Comparison of ENCODE assay signal across 1 cellular context in the genomic region with DNA sequence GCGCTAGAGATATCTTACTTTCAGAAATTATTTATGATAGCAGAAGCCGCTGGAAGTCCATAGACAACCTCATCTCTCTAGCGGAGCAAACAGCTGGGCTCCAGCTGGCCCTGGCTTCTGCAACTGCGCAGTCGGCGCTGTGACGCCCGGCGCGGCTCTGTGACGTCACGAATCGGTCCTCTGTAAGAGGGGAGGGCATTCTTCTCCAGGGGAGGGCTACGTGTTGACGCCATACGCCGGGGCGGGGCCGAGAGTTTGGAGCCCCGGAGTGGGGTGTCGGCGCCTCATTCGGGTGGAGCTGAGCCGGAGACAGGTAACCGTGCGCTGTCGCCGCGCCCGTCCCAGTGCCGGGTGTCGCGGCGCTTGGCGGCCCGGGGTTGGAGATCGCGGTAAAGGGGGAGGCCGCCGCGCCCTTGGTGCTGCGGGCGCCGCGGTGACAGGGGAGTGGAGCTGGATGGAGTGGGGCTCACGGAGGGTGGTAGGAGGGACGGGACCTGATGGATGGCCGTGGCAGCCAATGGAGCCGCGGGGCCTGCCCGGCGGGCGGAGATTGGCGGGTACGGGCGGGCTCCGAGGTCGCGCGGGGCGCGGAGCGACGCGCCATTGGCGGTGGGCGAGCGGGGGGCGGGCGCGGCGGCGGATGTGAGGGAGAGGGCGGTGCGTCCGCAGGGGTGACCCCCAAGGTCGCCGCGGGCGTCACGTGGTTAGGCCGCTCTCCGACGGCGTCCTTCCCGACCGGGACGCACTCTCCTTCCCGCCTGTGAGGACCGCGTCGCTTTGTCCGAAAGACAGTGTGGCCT.
TF ChIP-seq lines count a peak whose summit lies in the region.

A gene (plus strand): TSS at position 287 of the 800 bp plus-strand sequence. CDS start 17,717 bp downstream, outside the sequence.

TF ChIP-seq in HepG2, 621 proteins besides CTCF, POLR2A, EP300 and RAD21 (continued from another document and continues in another):
- TF ChIP-seq SNAPC2 (CRISPR knock-in tag; IDR thresholded peaks at IDR 0.05): no peak
- TF ChIP-seq, protein P1, sequence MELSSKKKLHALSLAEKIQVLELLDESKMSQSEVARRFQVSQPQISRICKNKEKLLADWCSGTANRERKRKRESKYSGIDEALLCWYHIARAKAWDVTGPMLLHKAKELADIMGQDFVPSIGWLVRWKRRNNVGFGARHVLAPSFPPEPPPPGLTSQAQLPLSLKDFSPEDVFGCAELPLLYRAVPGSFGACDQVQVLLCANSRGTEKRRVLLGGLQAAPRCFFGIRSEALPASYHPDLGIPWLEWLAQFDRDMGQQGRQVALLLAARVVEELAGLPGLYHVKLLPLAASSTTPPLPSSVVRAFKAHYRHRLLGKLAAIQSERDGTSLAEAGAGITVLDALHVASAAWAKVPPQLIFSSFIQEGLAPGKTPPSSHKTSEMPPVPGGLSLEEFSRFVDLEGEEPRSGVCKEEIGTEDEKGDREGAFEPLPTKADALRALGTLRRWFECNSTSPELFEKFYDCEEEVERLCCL (CRISPR knock-in tag; IDR thresholded peaks at IDR 0.05; ENCODE audit: borderline replicate concordance): no peak
- peak; percentile 57; the same call in 1 of the 2 replicates for TF ChIP-seq SMARCC2 (IDR thresholded peaks at IDR 0.05)
- TF ChIP-seq SRF (IDR thresholded peaks at IDR 0.05; ENCODE audit: low read depth, low read length): 0 out of 2 replicates have a peak, but pooled peaks have one; percentile 40
- TF ChIP-seq KDM5A (IDR thresholded peaks at IDR 0.05; ENCODE audit: borderline replicate concordance, low read length): peak; percentile 81; the same call in 1 of the 2 replicates
- TF ChIP-seq ZNF501 (CRISPR knock-in tag; IDR thresholded peaks at IDR 0.05): peak; percentile 94
- TF ChIP-seq ZBTB7A (CRISPR knock-in tag; IDR thresholded peaks at IDR 0.05): no peak
- TF ChIP-seq PHF20 (CRISPR knock-in tag; IDR thresholded peaks at IDR 0.05): peak; percentile 80; the same call in 1 of the 2 replicates
- no peak for TF ChIP-seq U2AF1 (optimal IDR thresholded peaks at IDR 0.05; ENCODE audit: low read depth, low read length)
- no peak for TF ChIP-seq ATRX (CRISPR knock-in tag; IDR thresholded peaks at IDR 0.05; ENCODE audit: borderline replicate concordance)
- TF ChIP-seq, protein P2, sequence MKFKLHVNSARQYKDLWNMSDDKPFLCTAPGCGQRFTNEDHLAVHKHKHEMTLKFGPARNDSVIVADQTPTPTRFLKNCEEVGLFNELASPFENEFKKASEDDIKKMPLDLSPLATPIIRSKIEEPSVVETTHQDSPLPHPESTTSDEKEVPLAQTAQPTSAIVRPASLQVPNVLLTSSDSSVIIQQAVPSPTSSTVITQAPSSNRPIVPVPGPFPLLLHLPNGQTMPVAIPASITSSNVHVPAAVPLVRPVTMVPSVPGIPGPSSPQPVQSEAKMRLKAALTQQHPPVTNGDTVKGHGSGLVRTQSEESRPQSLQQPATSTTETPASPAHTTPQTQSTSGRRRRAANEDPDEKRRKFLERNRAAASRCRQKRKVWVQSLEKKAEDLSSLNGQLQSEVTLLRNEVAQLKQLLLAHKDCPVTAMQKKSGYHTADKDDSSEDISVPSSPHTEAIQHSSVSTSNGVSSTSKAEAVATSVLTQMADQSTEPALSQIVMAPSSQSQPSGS (CRISPR knock-in tag; IDR thresholded peaks at IDR 0.05): peak; percentile 91
- peak; percentile 14; the same call in 1 of the 2 replicates for TF ChIP-seq ZNF788 (CRISPR knock-in tag; IDR thresholded peaks at IDR 0.05; ENCODE audit: borderline replicate concordance)
- no peak for TF ChIP-seq NPAS2 (CRISPR knock-in tag; IDR thresholded peaks at IDR 0.05; ENCODE audit: borderline replicate concordance)
- TF ChIP-seq KDM6A (CRISPR knock-in tag; IDR thresholded peaks at IDR 0.05; ENCODE audit: low read depth): 0 out of 2 replicates have a peak, but pooled peaks have one; percentile 8
- peak; percentile 37 for TF ChIP-seq TBX3 (IDR thresholded peaks at IDR 0.05; ENCODE audit: borderline replicate concordance)
- TF ChIP-seq, protein P3, sequence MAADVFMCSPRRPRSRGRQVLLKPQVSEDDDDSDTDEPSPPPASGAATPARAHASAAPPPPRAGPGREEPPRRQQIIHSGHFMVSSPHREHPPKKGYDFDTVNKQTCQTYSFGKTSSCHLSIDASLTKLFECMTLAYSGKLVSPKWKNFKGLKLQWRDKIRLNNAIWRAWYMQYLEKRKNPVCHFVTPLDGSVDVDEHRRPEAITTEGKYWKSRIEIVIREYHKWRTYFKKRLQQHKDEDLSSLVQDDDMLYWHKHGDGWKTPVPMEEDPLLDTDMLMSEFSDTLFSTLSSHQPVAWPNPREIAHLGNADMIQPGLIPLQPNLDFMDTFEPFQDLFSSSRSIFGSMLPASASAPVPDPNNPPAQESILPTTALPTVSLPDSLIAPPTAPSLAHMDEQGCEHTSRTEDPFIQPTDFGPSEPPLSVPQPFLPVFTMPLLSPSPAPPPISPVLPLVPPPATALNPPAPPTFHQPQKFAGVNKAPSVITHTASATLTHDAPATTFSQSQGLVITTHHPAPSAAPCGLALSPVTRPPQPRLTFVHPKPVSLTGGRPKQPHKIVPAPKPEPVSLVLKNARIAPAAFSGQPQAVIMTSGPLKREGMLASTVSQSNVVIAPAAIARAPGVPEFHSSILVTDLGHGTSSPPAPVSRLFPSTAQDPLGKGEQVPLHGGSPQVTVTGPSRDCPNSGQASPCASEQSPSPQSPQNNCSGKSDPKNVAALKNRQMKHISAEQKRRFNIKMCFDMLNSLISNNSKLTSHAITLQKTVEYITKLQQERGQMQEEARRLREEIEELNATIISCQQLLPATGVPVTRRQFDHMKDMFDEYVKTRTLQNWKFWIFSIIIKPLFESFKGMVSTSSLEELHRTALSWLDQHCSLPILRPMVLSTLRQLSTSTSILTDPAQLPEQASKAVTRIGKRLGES (CRISPR knock-in tag; IDR thresholded peaks at IDR 0.05; ENCODE audit: borderline replicate concordance): no peak
- peak; percentile 27; the same call in 1 of the 2 replicates for TF ChIP-seq ETV5 (CRISPR knock-in tag; IDR thresholded peaks at IDR 0.05; ENCODE audit: borderline replicate concordance)
- TF ChIP-seq ZNF773 (CRISPR knock-in tag; IDR thresholded peaks at IDR 0.05; ENCODE audit: borderline replicate concordance): 0 out of 2 replicates have a peak, but pooled peaks have one; percentile 71
- TF ChIP-seq MATR3 (CRISPR knock-in tag; IDR thresholded peaks at IDR 0.05): no peak
- TF ChIP-seq ZNF451 (CRISPR knock-in tag; IDR thresholded peaks at IDR 0.05): no peak
- TF ChIP-seq IRX3 (CRISPR knock-in tag; IDR thresholded peaks at IDR 0.05; ENCODE audit: borderline replicate concordance, low read depth): no peak
- TF ChIP-seq, protein P4, sequence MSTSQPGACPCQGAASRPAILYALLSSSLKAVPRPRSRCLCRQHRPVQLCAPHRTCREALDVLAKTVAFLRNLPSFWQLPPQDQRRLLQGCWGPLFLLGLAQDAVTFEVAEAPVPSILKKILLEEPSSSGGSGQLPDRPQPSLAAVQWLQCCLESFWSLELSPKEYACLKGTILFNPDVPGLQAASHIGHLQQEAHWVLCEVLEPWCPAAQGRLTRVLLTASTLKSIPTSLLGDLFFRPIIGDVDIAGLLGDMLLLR (CRISPR knock-in tag; IDR thresholded peaks at IDR 0.05): peak; percentile 96
- TF ChIP-seq ZC3H4 (CRISPR knock-in tag; IDR thresholded peaks at IDR 0.05; ENCODE audit: borderline replicate concordance): no peak; the same call in 1 of the 2 replicates
- no peak; the same call in 1 of the 2 replicates for TF ChIP-seq ZBTB42 (CRISPR knock-in tag; IDR thresholded peaks at IDR 0.05)
- no peak for TF ChIP-seq ZNF629 (CRISPR knock-in tag; conservative IDR thresholded peaks at IDR 0.05)
- 0 out of 2 replicates have a peak, but pooled peaks have one; percentile 12 for TF ChIP-seq CBX5 (CRISPR knock-in tag; IDR thresholded peaks at IDR 0.05; ENCODE audit: borderline replicate concordance)
- peak; percentile 84 for TF ChIP-seq ZFY (CRISPR knock-in tag; IDR thresholded peaks at IDR 0.05)
- peak; percentile 72 for TF ChIP-seq FOXA3 (CRISPR knock-in tag; IDR thresholded peaks at IDR 0.05)
- TF ChIP-seq RXRB (CRISPR knock-in tag; IDR thresholded peaks at IDR 0.05; ENCODE audit: borderline replicate concordance): peak; percentile 49; the same call in 1 of the 2 replicates
- TF ChIP-seq REPIN1 (CRISPR knock-in tag; IDR thresholded peaks at IDR 0.05; ENCODE audit: borderline replicate concordance, low read depth): peak; percentile 65; the same call in 1 of the 2 replicates
- TF ChIP-seq, protein P5, sequence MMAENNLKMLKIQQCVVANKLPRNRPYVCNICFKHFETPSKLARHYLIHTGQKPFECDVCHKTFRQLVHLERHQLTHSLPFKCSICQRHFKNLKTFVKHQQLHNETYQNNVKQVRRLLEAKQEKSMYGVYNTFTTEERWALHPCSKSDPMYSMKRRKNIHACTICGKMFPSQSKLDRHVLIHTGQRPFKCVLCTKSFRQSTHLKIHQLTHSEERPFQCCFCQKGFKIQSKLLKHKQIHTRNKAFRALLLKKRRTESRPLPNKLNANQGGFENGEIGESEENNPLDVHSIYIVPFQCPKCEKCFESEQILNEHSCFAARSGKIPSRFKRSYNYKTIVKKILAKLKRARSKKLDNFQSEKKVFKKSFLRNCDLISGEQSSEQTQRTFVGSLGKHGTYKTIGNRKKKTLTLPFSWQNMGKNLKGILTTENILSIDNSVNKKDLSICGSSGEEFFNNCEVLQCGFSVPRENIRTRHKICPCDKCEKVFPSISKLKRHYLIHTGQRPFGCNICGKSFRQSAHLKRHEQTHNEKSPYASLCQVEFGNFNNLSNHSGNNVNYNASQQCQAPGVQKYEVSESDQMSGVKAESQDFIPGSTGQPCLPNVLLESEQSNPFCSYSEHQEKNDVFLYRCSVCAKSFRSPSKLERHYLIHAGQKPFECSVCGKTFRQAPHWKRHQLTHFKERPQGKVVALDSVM (CRISPR knock-in tag; IDR thresholded peaks at IDR 0.05): no peak
- 0 out of 2 replicates have a peak, but pooled peaks have one; percentile 52 for TF ChIP-seq ZNF564 (CRISPR knock-in tag; IDR thresholded peaks at IDR 0.05)
- peak; percentile 58 for TF ChIP-seq TBL1XR1 (IDR thresholded peaks at IDR 0.05; ENCODE audit: borderline replicate concordance, low read length, partially characterized antibody)
- peak; percentile 97 for TF ChIP-seq SIN3A (IDR thresholded peaks at IDR 0.05; ENCODE audit: borderline replicate concordance, low read depth, low read length)
- no peak for TF ChIP-seq ZFYVE20 (CRISPR knock-in tag; IDR thresholded peaks at IDR 0.05; ENCODE audit: borderline replicate concordance, low read depth)
- TF ChIP-seq AHR (CRISPR knock-in tag; IDR thresholded peaks at IDR 0.05): no peak
- no peak for TF ChIP-seq PAX8 (CRISPR knock-in tag; IDR thresholded peaks at IDR 0.05; ENCODE audit: borderline replicate concordance)
- peak; percentile 76 for TF ChIP-seq ZMYM4 (CRISPR knock-in tag; IDR thresholded peaks at IDR 0.05)
- TF ChIP-seq, protein P6, sequence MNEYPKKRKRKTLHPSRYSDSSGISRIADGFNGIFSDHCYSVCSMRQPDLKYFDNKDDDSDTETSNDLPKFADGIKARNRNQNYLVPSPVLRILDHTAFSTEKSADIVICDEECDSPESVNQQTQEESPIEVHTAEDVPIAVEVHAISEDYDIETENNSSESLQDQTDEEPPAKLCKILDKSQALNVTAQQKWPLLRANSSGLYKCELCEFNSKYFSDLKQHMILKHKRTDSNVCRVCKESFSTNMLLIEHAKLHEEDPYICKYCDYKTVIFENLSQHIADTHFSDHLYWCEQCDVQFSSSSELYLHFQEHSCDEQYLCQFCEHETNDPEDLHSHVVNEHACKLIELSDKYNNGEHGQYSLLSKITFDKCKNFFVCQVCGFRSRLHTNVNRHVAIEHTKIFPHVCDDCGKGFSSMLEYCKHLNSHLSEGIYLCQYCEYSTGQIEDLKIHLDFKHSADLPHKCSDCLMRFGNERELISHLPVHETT (CRISPR knock-in tag; conservative IDR thresholded peaks at IDR 0.05): peak; percentile 1; the same call in 1 of the 2 replicates
- no peak; the same call in 1 of the 2 replicates for TF ChIP-seq MTA1 (CRISPR knock-in tag; IDR thresholded peaks at IDR 0.05; ENCODE audit: borderline replicate concordance)
- 0 out of 2 replicates have a peak, but pooled peaks have one; percentile 51 for TF ChIP-seq ZNF383 (CRISPR knock-in tag; IDR thresholded peaks at IDR 0.05; ENCODE audit: borderline replicate concordance)
- TF ChIP-seq, protein P7, sequence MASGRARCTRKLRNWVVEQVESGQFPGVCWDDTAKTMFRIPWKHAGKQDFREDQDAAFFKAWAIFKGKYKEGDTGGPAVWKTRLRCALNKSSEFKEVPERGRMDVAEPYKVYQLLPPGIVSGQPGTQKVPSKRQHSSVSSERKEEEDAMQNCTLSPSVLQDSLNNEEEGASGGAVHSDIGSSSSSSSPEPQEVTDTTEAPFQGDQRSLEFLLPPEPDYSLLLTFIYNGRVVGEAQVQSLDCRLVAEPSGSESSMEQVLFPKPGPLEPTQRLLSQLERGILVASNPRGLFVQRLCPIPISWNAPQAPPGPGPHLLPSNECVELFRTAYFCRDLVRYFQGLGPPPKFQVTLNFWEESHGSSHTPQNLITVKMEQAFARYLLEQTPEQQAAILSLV (CRISPR knock-in tag; IDR thresholded peaks at IDR 0.05; ENCODE audit: borderline replicate concordance): peak; percentile 70; the same call in 1 of the 2 replicates
- peak; percentile 35; the same call in 1 of the 2 replicates for TF ChIP-seq PPARG (CRISPR knock-in tag; conservative IDR thresholded peaks at IDR 0.05)
- TF ChIP-seq ZFX (CRISPR knock-in tag; IDR thresholded peaks at IDR 0.05; ENCODE audit: low read depth): peak; percentile 87
- TF ChIP-seq, protein P8, sequence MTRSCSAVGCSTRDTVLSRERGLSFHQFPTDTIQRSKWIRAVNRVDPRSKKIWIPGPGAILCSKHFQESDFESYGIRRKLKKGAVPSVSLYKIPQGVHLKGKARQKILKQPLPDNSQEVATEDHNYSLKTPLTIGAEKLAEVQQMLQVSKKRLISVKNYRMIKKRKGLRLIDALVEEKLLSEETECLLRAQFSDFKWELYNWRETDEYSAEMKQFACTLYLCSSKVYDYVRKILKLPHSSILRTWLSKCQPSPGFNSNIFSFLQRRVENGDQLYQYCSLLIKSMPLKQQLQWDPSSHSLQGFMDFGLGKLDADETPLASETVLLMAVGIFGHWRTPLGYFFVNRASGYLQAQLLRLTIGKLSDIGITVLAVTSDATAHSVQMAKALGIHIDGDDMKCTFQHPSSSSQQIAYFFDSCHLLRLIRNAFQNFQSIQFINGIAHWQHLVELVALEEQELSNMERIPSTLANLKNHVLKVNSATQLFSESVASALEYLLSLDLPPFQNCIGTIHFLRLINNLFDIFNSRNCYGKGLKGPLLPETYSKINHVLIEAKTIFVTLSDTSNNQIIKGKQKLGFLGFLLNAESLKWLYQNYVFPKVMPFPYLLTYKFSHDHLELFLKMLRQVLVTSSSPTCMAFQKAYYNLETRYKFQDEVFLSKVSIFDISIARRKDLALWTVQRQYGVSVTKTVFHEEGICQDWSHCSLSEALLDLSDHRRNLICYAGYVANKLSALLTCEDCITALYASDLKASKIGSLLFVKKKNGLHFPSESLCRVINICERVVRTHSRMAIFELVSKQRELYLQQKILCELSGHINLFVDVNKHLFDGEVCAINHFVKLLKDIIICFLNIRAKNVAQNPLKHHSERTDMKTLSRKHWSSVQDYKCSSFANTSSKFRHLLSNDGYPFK (CRISPR knock-in tag; IDR thresholded peaks at IDR 0.05; ENCODE audit: borderline replicate concordance): peak; percentile 71; the same call in 1 of the 2 replicates
- no peak for TF ChIP-seq KLF13 (CRISPR knock-in tag; IDR thresholded peaks at IDR 0.05)
